1 cellular context compared by ENCODE assay signal in the genomic region with DNA sequence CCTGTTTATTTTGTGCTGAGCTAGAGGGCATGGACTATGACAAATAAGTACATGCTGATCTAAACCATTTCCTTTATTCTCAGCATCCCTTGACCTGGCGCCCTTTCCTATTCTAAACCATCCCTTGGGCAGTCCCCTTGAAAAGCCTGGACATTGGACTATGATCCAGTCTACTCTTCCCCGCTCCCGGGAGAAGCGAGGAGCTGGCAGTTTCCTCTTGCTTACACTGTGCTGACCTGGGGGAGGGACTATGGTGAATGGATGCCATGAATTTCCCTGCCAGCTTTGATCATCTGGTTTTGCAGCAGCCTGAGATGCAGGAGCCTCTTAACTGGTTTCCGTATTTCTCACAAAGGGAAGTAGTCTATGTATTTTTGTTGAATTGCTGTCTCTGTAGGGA.
TF ChIP-seq lines count a peak whose summit lies in the region.

No MANE protein-coding gene starts in this region.

TF ChIP-seq in SK-N-SH treated with all-trans-retinoic acid at 6 μM for 48 hours, 23 proteins besides CTCF, POLR2A, EP300 and RAD21 (continued from another document):
- TF ChIP-seq, protein P1, sequence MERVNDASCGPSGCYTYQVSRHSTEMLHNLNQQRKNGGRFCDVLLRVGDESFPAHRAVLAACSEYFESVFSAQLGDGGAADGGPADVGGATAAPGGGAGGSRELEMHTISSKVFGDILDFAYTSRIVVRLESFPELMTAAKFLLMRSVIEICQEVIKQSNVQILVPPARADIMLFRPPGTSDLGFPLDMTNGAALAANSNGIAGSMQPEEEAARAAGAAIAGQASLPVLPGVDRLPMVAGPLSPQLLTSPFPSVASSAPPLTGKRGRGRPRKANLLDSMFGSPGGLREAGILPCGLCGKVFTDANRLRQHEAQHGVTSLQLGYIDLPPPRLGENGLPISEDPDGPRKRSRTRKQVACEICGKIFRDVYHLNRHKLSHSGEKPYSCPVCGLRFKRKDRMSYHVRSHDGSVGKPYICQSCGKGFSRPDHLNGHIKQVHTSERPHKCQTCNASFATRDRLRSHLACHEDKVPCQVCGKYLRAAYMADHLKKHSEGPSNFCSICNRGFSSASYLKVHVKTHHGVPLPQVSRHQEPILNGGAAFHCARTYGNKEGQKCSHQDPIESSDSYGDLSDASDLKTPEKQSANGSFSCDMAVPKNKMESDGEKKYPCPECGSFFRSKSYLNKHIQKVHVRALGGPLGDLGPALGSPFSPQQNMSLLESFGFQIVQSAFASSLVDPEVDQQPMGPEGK (CRISPR knock-in tag; IDR thresholded peaks at IDR 0.05; ENCODE audit: borderline replicate concordance), result no peak
- TF ChIP-seq, protein P2, sequence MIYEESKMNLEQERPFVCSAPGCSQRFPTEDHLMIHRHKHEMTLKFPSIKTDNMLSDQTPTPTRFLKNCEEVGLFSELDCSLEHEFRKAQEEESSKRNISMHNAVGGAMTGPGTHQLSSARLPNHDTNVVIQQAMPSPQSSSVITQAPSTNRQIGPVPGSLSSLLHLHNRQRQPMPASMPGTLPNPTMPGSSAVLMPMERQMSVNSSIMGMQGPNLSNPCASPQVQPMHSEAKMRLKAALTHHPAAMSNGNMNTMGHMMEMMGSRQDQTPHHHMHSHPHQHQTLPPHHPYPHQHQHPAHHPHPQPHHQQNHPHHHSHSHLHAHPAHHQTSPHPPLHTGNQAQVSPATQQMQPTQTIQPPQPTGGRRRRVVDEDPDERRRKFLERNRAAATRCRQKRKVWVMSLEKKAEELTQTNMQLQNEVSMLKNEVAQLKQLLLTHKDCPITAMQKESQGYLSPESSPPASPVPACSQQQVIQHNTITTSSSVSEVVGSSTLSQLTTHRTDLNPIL (CRISPR knock-in tag; IDR thresholded peaks at IDR 0.05; ENCODE audit: low read depth), result no peak
- TF ChIP-seq RARB (CRISPR knock-in tag; IDR thresholded peaks at IDR 0.05) (no peak), OSR1 (CRISPR knock-in tag; IDR thresholded peaks at IDR 0.05) (no peak), ZNF565 (CRISPR knock-in tag; conservative IDR thresholded peaks at IDR 0.05; ENCODE audit: low read depth) (no peak), ZNF70 (CRISPR knock-in tag; IDR thresholded peaks at IDR 0.05) (no peak), TCF4 (CRISPR knock-in tag; IDR thresholded peaks at IDR 0.05; ENCODE audit: borderline replicate concordance) (no peak), TOX (CRISPR knock-in tag; IDR thresholded peaks at IDR 0.05; ENCODE audit: borderline replicate concordance) (no peak), ZNF8 (CRISPR knock-in tag; IDR thresholded peaks at IDR 0.05) (no peak), ZFP3 (CRISPR knock-in tag; IDR thresholded peaks at IDR 0.05) (no peak)
- TF ChIP-seq, protein P3, sequence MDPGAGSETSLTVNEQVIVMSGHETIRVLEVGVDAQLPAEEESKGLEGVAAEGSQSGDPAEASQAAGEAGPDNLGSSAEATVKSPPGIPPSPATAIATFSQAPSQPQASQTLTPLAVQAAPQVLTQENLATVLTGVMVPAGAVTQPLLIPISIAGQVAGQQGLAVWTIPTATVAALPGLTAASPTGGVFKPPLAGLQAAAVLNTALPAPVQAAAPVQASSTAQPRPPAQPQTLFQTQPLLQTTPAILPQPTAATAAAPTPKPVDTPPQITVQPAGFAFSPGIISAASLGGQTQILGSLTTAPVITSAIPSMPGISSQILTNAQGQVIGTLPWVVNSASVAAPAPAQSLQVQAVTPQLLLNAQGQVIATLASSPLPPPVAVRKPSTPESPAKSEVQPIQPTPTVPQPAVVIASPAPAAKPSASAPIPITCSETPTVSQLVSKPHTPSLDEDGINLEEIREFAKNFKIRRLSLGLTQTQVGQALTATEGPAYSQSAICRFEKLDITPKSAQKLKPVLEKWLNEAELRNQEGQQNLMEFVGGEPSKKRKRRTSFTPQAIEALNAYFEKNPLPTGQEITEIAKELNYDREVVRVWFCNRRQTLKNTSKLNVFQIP (CRISPR knock-in tag; IDR thresholded peaks at IDR 0.05; ENCODE audit: borderline replicate concordance, low read depth), result no peak
